ENCODE assay signal across 8 cellular contexts in genomic region chr6:83068628-83069027, GRCh38. TPM values are rescaled to one million over a fixed set of nuclear protein-coding genes. Genes with fewer than 3 reads are reported as not detected.
DNase-seq lines count a peak whose midpoint lies in the region; ATAC-seq, FAIRE-seq and TF ChIP-seq lines count a peak whose summit lies in the region.

No MANE protein-coding gene starts in this region.

- H3K4me1 ChIP-seq in ES-I3 (ENCODE audit: insufficient read depth, low read length) (peaks cover 8% of the 10 kb centered on the region; the same call in 1 of the 2 replicates), OCI-LY3 (ENCODE audit: low read length) (peaks cover 54% of the 10 kb centered on the region), endothelial cell of umbilical vein (ENCODE audit: control insufficient read depth, extremely low read depth, insufficient read depth, low read length) (peaks cover 28% of the 10 kb centered on the region), trophoblast cell (ENCODE audit: control insufficient read depth in 1 of 2, insufficient read depth in 2 of 2, low read length in 2 of 2) (peaks cover 2% of the 10 kb centered on the region in 2 experiments)

- H3K4me2 ChIP-seq in OCI-LY3 (ENCODE audit: low read length) (peak overlapping the region; percentile 88), endothelial cell of umbilical vein (ENCODE audit: insufficient read depth, low read length) (peak overlapping the region; percentile 92), trophoblast cell (ENCODE audit: low read length) (peak overlapping the region; percentile 82)

- no peak for TF ChIP-seq POLR2A in endothelial cell of umbilical vein (IDR thresholded peaks at IDR 0.05; ENCODE audit: low read depth, low read length)

- no peak overlapping the region for H2BK12ac ChIP-seq in trophoblast cell (ENCODE audit: low read length)

- H3K27ac ChIP-seq in OCI-LY3 (ENCODE audit: low read length) (peak overlapping the region; percentile 78), endothelial cell of umbilical vein (ENCODE audit: insufficient read depth, low read depth, low read length) (no peak overlapping the region), trophoblast cell (ENCODE audit: low read depth, low read length) (no peak overlapping the region)

- H3K36me3 ChIP-seq in ES-I3 (ENCODE audit: insufficient read depth, low read length) (no peaks in the 10 kb centered on the region), OCI-LY3 (replicated peaks; ENCODE audit: low read depth, low read length) (no peaks in the 10 kb centered on the region), endothelial cell of umbilical vein (ENCODE audit: control insufficient read depth in 2 of 2, extremely low read depth in 1 of 2, insufficient read depth in 2 of 2, low read length in 2 of 2) (no peaks in the 10 kb centered on the region), trophoblast cell (ENCODE audit: control insufficient read depth in 1 of 2, insufficient read depth in 2 of 2, low read length in 2 of 2) (no peaks in the 10 kb centered on the region)

- H3K79me2 ChIP-seq in OCI-LY3 (ENCODE audit: low read length) (peaks cover 74% of the 10 kb centered on the region), endothelial cell of umbilical vein (ENCODE audit: control insufficient read depth, insufficient read depth, low read length) (peaks cover 3% of the 10 kb centered on the region), trophoblast cell (ENCODE audit: control insufficient read depth, insufficient read depth, low read length, poor library complexity) (peaks cover 3% of the 10 kb centered on the region)

- H3K9me1 ChIP-seq in endothelial cell of umbilical vein (replicated peaks; ENCODE audit: control insufficient read depth, extremely low read depth, insufficient read depth, low read length) = no peaks in the 10 kb centered on the region

- intact Hi-C loops in endothelial cell of umbilical vein (cut with micrococcal nuclease) = loop anchor here (5.0 kb wide), 2 partner anchors 364 to 469 kb away; partner anchors contain the start of gene ME1

- WGBS in trophoblast cell (ENCODE audit: extremely low coverage, insufficient coverage, insufficient read length) = no CpG with 5 or more reads among the region's 6 CpGs

- CTCF ChIA-PET in endothelial cell of umbilical vein (lab: Charles Lee) = interaction anchor here (1.4 to 9.7 kb wide), 7 partner anchors 10 to 444 kb away, joined by 4 to 431 read pairs (median 12); partner anchors contain the start of gene PRSS35

- H2BK5ac ChIP-seq in trophoblast cell (ENCODE audit: low read depth, low read length, poor library complexity) = no peak overlapping the region

- H4K12ac ChIP-seq in trophoblast cell (ENCODE audit: low read depth, low read length) = no peak overlapping the region

- no peak overlapping the region for H4K91ac ChIP-seq in trophoblast cell (ENCODE audit: low read depth, low read length)

- H2AFZ ChIP-seq in OCI-LY3 (ENCODE audit: low read depth, low read length) = peak overlapping the region; percentile 52; the same call in 1 of the 2 replicates
- H2AFZ ChIP-seq in endothelial cell of umbilical vein (ENCODE audit: low read depth, low read length) = peak overlapping the region; percentile 97
- H2AFZ ChIP-seq in trophoblast cell (ENCODE audit: insufficient read depth, low read length, poor library complexity) = no peak overlapping the region

- TF ChIP-seq CTCF in OCI-LY3 (IDR thresholded peaks at IDR 0.05; ENCODE audit: low read depth, low read length) (no peak), endothelial cell of umbilical vein (IDR thresholded peaks at IDR 0.05; ENCODE audit: extremely low read depth in 1 of 2, insufficient read depth in 1 of 2, low read depth in 1 of 2, low read length in 2 of 2) (no peak)

- peaks cover 6% of the 10 kb centered on the region for H3K79me1 ChIP-seq in trophoblast cell (ENCODE audit: low read length)

- no peaks in the 10 kb centered on the region; the same call in 1 of the 2 replicates for H3K9me3 ChIP-seq in ES-I3 (ENCODE audit: control insufficient read depth, insufficient read depth, low read length)
- no peaks in the 10 kb centered on the region for H3K9me3 ChIP-seq in OCI-LY3 (ENCODE audit: insufficient read depth, low read length)
- H3K9me3 ChIP-seq in endothelial cell of umbilical vein (replicated peaks; ENCODE audit: control insufficient read depth, insufficient read depth, low read length) = no peaks in the 10 kb centered on the region
- no peaks in the 10 kb centered on the region for H3K9me3 ChIP-seq in trophoblast cell (ENCODE audit: insufficient read depth, low read depth, low read length)

- dilution Hi-C loops in endothelial cell of umbilical vein (cut with MboI; ENCODE audit: extremely low pct_ligation_motif_present, low sequenced_read_pairs) = no loop called here

- DNase-seq in endothelial cell of umbilical vein (ENCODE audit: low read depth, low spot score) = no peak
- no peak for DNase-seq in trophoblast cell
- no peak for DNase-seq in putamen (ENCODE audit: low spot score)
- DNase-seq in AML-193 (lab: John Stamatoyannopoulos, UW) = no peak

- FAIRE-seq in endothelial cell of umbilical vein (lab: Jason Lieb, UNC) = no peak

- no peak overlapping the region for H3K18ac ChIP-seq in trophoblast cell (ENCODE audit: low read length)

- H4K20me1 ChIP-seq in OCI-LY3 (ENCODE audit: insufficient read depth, low read length) = no peaks in the 10 kb centered on the region
- H4K20me1 ChIP-seq in endothelial cell of umbilical vein (replicated peaks; ENCODE audit: control insufficient read depth, extremely low read depth, insufficient read depth, low read length) = no peaks in the 10 kb centered on the region

- H3K27me3 ChIP-seq in OCI-LY3 (ENCODE audit: low read depth, low read length) = no peaks in the 10 kb centered on the region
- no peaks in the 10 kb centered on the region for H3K27me3 ChIP-seq in endothelial cell of umbilical vein (ENCODE audit: control insufficient read depth in 2 of 2, insufficient read depth in 2 of 2, low read length in 2 of 2)
- H3K27me3 ChIP-seq in trophoblast cell (ENCODE audit: insufficient read depth, low read length) = no peaks in the 10 kb centered on the region

- ATAC-seq in esophagus mucosa = no peak
- no peak for ATAC-seq in GM19455 (IDR thresholded peaks at IDR 0.05; ENCODE audit: unreplicated experiment)

- BruUV-seq in endothelial cell of umbilical vein (replicated peaks; lab: Mats Ljungman, UMichigan) = TSS peak; percentile 24

- no peak overlapping the region for H3K4ac ChIP-seq in trophoblast cell (ENCODE audit: low read depth, low read length)

- H3K9ac ChIP-seq in ES-I3 (ENCODE audit: low read depth, low read length) (peak overlapping the region; percentile 90), OCI-LY3 (ENCODE audit: low read length) (peak overlapping the region; percentile 79), endothelial cell of umbilical vein (replicated peaks; ENCODE audit: extremely low read depth, insufficient read depth, low read length) (peak overlapping the region; percentile 75), trophoblast cell (ENCODE audit: low read length) (no peak overlapping the region)

- H2AK5ac ChIP-seq in trophoblast cell (ENCODE audit: low read length) = no peak overlapping the region

- H3K4me3 ChIP-seq in OCI-LY3 (ENCODE audit: low read length) = peak overlapping the region; percentile 93
- H3K4me3 ChIP-seq in endothelial cell of umbilical vein (replicated peaks in 1 of 3; ENCODE audit: insufficient read depth in 1 of 3, low read depth in 1 of 3, low read length in 3 of 3) = peak overlapping the region in 2 of 3 experiments; percentile 74 to 91
- no peak overlapping the region for H3K4me3 ChIP-seq in trophoblast cell (ENCODE audit: low read depth, low read length)

- H3K14ac ChIP-seq in trophoblast cell (ENCODE audit: low read length) = no peak overlapping the region

- POLR2A ChIA-PET in endothelial cell of umbilical vein (lab: Charles Lee) = no interaction called here

- H3K23ac ChIP-seq in trophoblast cell (ENCODE audit: low read length) = no peak overlapping the region

- no peak overlapping the region for H2BK120ac ChIP-seq in trophoblast cell (ENCODE audit: insufficient read depth, low read length, poor library complexity)

- no peak overlapping the region for H4K8ac ChIP-seq in trophoblast cell (ENCODE audit: low read depth, low read length)

TF ChIP-seq in endothelial cell of umbilical vein, 7 proteins besides CTCF, POLR2A, EP300 and RAD21 (continues in another document):
- TF ChIP-seq GATA2 (IDR thresholded peaks at IDR 0.05; ENCODE audit: insufficient read depth, insufficient read length, low read depth, low read length) (no peak), MYC (IDR thresholded peaks at IDR 0.05; ENCODE audit: low read depth, low read length) (no peak), JUN (IDR thresholded peaks at IDR 0.05; ENCODE audit: borderline replicate concordance, insufficient read depth, insufficient read length, low read depth) (no peak), FOS (IDR thresholded peaks at IDR 0.05; ENCODE audit: borderline replicate concordance, insufficient read depth, low read length) (no peak), MAX (IDR thresholded peaks at IDR 0.05; ENCODE audit: insufficient read depth, insufficient read length) (no peak), EZH2 (IDR thresholded peaks at IDR 0.05; ENCODE audit: borderline replicate concordance, low read depth, low read length, severe bottlenecking) (no peak)

RNA-seq across cellular contexts. Expression of gene DOP1A, which starts 1.2 kb away (rescaled TPM):
- total RNA-seq in endothelial cell of umbilical vein (12.3 and 14.2 TPM in 2 replicates), esophagus mucosa (16.3 TPM)
- 4.6 and 6.3 TPM in 2 replicates for polyA plus RNA-seq in endothelial cell of umbilical vein
- polyA plus RNA-seq in endothelial cell of umbilical vein (2011; cell fraction: cytosol; rRNA removed) = 3.6 and 4.2 TPM in 2 replicates
- polyA plus RNA-seq in endothelial cell of umbilical vein (2011; cell fraction: nucleus; rRNA removed) = 25.4 and 28.2 TPM in 2 replicates
- 7.6 TPM in 2 replicates for polyA plus RNA-seq in endothelial cell of umbilical vein (2012)
- 41.0 and 43.1 TPM in 2 replicates for polyA minus RNA-seq in endothelial cell of umbilical vein
- polyA minus RNA-seq in endothelial cell of umbilical vein (2011; cell fraction: cytosol; rRNA and poly(A)+ RNA removed) = 3.8 TPM
- 36.7 and 61.9 TPM in 2 replicates for polyA minus RNA-seq in endothelial cell of umbilical vein (2011; cell fraction: nucleus; rRNA and poly(A)+ RNA removed)
- 3.6 TPM in 2 replicates for polyA plus RNA-seq in trophoblast cell (2013)

RNA-seq across cellular contexts. Expression of gene UBE3D, which starts 3.0 kb away (rescaled TPM):
- total RNA-seq in endothelial cell of umbilical vein = 6.2 and 7.6 TPM in 2 replicates
- polyA plus RNA-seq in endothelial cell of umbilical vein = 1.3 and 1.9 TPM in 2 replicates
- 2.6 TPM in 2 replicates for polyA plus RNA-seq in endothelial cell of umbilical vein (2011; cell fraction: cytosol; rRNA removed)
- 4.5 and 5.5 TPM in 2 replicates for polyA plus RNA-seq in endothelial cell of umbilical vein (2011; cell fraction: nucleus; rRNA removed)
- 3.8 and 5.0 TPM in 2 replicates for polyA plus RNA-seq in endothelial cell of umbilical vein (2012)
- polyA minus RNA-seq in endothelial cell of umbilical vein = 3.4 and 4.9 TPM in 2 replicates
- 4.1 TPM for polyA minus RNA-seq in endothelial cell of umbilical vein (2011; cell fraction: cytosol; rRNA and poly(A)+ RNA removed)
- polyA minus RNA-seq in endothelial cell of umbilical vein (2011; cell fraction: nucleus; rRNA and poly(A)+ RNA removed) = 12.6 and 12.9 TPM in 2 replicates
- polyA plus RNA-seq in trophoblast cell (2013) = 3.7 and 4.3 TPM in 2 replicates
- total RNA-seq in esophagus mucosa = 3.3 TPM
